In genomic region chr1:1917995-1918900, GRCh38 we compare ENCODE assay signal across 8 cellular contexts. TPM values are rescaled to one million over a fixed set of nuclear protein-coding genes. Genes with fewer than 3 reads are reported as not detected.
DNase-seq lines count a peak whose midpoint lies in the region; ATAC-seq and TF ChIP-seq lines count a peak whose summit lies in the region.

No MANE protein-coding gene starts in this region.

- H3K9me3 ChIP-seq in T-helper 17 cell (ENCODE audit: control insufficient read depth, low read length, poor library complexity, severe bottlenecking) = no peaks in the 10 kb centered on the region
- H3K9me3 ChIP-seq in heart right ventricle = no peaks in the 10 kb centered on the region
- no peaks in the 10 kb centered on the region for H3K9me3 ChIP-seq in sigmoid colon

- no peak overlapping the region for H3K27ac Mint-ChIP-seq in T-helper 17 cell

- H3K4me3 Mint-ChIP-seq in T-helper 17 cell = peak overlapping the region; percentile 67

- TF ChIP-seq EP300 in sigmoid colon (IDR thresholded peaks at IDR 0.05) = no peak

- intact Hi-C loops in heart right ventricle (cut with DNase I) = no loop called here
- intact Hi-C loops in sigmoid colon (cut with DNase I) = loop anchor here (10.0 kb wide), 1 partner anchor 497 kb away; the partner anchor contains the start of gene PEX10

- H3K27ac ChIP-seq in heart right ventricle (peak overlapping the region in 3 of 10 donors; percentile 2 to 65 (median 3)), sigmoid colon (peak overlapping the region in 2 of 4 donors; percentile 57 to 74)

- no peak for DNase-seq in GM12864 (ENCODE audit: low read depth)
- peak in 1 of 3 donors; percentile 9 for DNase-seq in T-helper 17 cell
- DNase-seq in heart right ventricle = no peak
- peak; percentile 73 for DNase-seq in sigmoid colon
- no peak for DNase-seq in omental fat pad (ENCODE audit: low spot score)
- DNase-seq in SIG-M5 treated with dmso at 0.1 percent for 504 hours (lab: John Stamatoyannopoulos, UW; ENCODE audit: unreplicated experiment) = no peak

- no peaks in the 10 kb centered on the region for H3K36me3 ChIP-seq in heart right ventricle
- no peaks in the 10 kb centered on the region for H3K36me3 ChIP-seq in sigmoid colon

- H3K27me3 ChIP-seq in heart right ventricle (no peaks in the 10 kb centered on the region), sigmoid colon (no peaks in the 10 kb centered on the region)

- ATAC-seq in T-helper 17 cell (no peak), heart right ventricle (peak in 1 of 8 donors; percentile 0), omental fat pad (ENCODE audit: low FRiP score) (no peak), HG03460 (IDR thresholded peaks at IDR 0.05; ENCODE audit: unreplicated experiment) (no peak), GM19463 (IDR thresholded peaks at IDR 0.05; ENCODE audit: unreplicated experiment) (no peak)

- peak overlapping the region; percentile 59 for H3K4me3 ChIP-seq in GM12864 (ENCODE audit: low read depth, low read length)
- peak overlapping the region; percentile 31 to 73 (median 56) for H3K4me3 ChIP-seq in heart right ventricle
- H3K4me3 ChIP-seq in sigmoid colon = peak overlapping the region; percentile 28 to 56 (median 52)

- H3K4me1 ChIP-seq in heart right ventricle (peaks cover 10 to 19% (median 13%) of the 10 kb centered on the region in 9 donors), sigmoid colon (peaks cover 0 to 14% (median 11%) of the 10 kb centered on the region in 4 donors)

- TF ChIP-seq CTCF in GM12864 (IDR thresholded peaks at IDR 0.05; ENCODE audit: low read depth, low read length, missing control alignments) (no peak), heart right ventricle (IDR thresholded peaks at IDR 0.05) (no peak), sigmoid colon (IDR thresholded peaks at IDR 0.05) (no peak), omental fat pad (IDR thresholded peaks at IDR 0.05) (no peak)

- no peak for TF ChIP-seq POLR2A in sigmoid colon (IDR thresholded peaks at IDR 0.05)

- H3K4me1 Mint-ChIP-seq in T-helper 17 cell = peaks cover 3% of the 10 kb centered on the region

- no peaks in the 10 kb centered on the region for H3K36me3 Mint-ChIP-seq in T-helper 17 cell (ENCODE audit: low read depth)

- WGBS in heart right ventricle, 2 donors = 43 to 53% methylated on average over 38 to 46 of the region's 46 CpGs
- 42 to 48% methylated on average over 46 of the region's 46 CpGs for WGBS in sigmoid colon, 2 donors

- peaks cover 7% of the 10 kb centered on the region for H3K27me3 Mint-ChIP-seq in T-helper 17 cell

RNA-seq across cellular contexts. Expression of gene TMEM52, which starts 0.8 kb away (rescaled TPM):
- total RNA-seq in T-helper 17 cell = under 1 TPM in 1 of 2 donors, not detected in 1; 0.52 TPM
- total RNA-seq in heart right ventricle = 1 to 10 TPM in 6 of 10 donors, under 1 TPM in 2, not detected in 2; 0.58 to 3.1 (median 1.9) TPM
- polyA plus RNA-seq in heart right ventricle = 10 to 100 TPM in 1 of 2 donors, 1 to 10 TPM in 1; 1.0 to 11.5 TPM
- total RNA-seq in sigmoid colon = 1 to 10 TPM in 2 of 4 donors, not detected in 2; 1.1 to 3.5 TPM
- 1 to 10 TPM; 1.2 to 5.5 (median 2.1) TPM for polyA plus RNA-seq in sigmoid colon
- total RNA-seq in omental fat pad = 1 to 10 TPM in 3 of 4 donors, under 1 TPM in 1; 0.74 to 5.7 (median 3.5) TPM

RNA-seq across cellular contexts. Expression of gene CALML6, which starts 3.2 kb away (rescaled TPM):
- total RNA-seq in T-helper 17 cell (under 1 TPM; 0.35 to 0.55 TPM), heart right ventricle (under 1 TPM in 2 of 10 donors, not detected in 8; 0.20 TPM), sigmoid colon (under 1 TPM in 1 of 4 donors, not detected in 3; 0.36 TPM), omental fat pad (not detected)
- polyA plus RNA-seq in heart right ventricle (under 1 TPM; 0.09 to 0.88 TPM), sigmoid colon (under 1 TPM in 1 of 3 donors, not detected in 2; 0.36 TPM)

RNA-seq across cellular contexts. Expression of gene GNB1, which starts 27.4 kb away (rescaled TPM):
- total RNA-seq in T-helper 17 cell = 100 to 1,000 TPM; 236 to 255 TPM
- total RNA-seq in heart right ventricle = 100 to 1,000 TPM; 139 to 228 (median 174) TPM
- polyA plus RNA-seq in heart right ventricle = 100 to 1,000 TPM in 1 of 2 donors, 10 to 100 TPM in 1; 64.9 to 109 TPM
- total RNA-seq in sigmoid colon = 100 to 1,000 TPM; 119 to 157 (median 145) TPM
- polyA plus RNA-seq in sigmoid colon = 100 to 1,000 TPM; 163 to 197 (median 193) TPM
- total RNA-seq in omental fat pad = 100 to 1,000 TPM; 104 to 175 (median 152) TPM
